Comparison of ENCODE assay signal across 15 cellular contexts in the genomic region with DNA sequence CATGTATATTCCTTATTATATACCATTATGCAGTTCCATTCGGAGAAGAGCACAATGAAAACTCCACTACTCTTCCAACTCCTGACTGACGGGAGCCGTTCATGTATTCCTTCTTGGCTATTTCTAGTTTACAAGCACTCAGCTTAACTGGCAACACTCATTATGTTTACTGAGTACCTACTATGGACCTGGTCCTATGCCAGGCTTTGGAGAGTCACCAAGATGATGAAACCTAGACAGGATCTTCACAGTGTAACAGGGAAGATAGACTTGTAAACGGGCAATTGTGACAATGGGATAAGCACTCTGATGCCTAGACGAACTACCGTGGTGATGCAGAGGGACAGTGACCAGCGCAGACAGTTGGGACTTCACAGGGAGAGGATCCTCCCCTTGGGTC.
"Had no signal": no experiment of that assay in that cellular context is flagged by ENCODE, and none has a peak within 500 bp of the region (broad histone marks: within the 10 kb centered on the region; RNA-seq: fewer than 3 reads in every experiment).

No MANE protein-coding gene starts in this region.

- H3K4me3 Mint-ChIP-seq: activated CD4-positive, alpha-beta T cell treated with anti-CD3 and anti-CD28 coated beads for 36 hours; activated CD8-positive, alpha-beta T cell treated with anti-CD3 and anti-CD28 coated beads, Interleukin-2, amount 10 ng/mL, durations not matched to agents 7 days and 5 days; activated naive CD4-positive, alpha-beta T cell treated with anti-CD3 and anti-CD28 coated beads, Interleukin-2, amount 10 ng/mL, durations not matched to agents 7 days and 5 days; naive B cell had no signal

- H3K9me3 Mint-ChIP-seq: activated naive CD4-positive, alpha-beta T cell treated with anti-CD3 and anti-CD28 coated beads, Interleukin-2, amount 10 ng/mL, durations not matched to agents 7 days and 5 days; naive B cell had no signal

- H3K27me3 Mint-ChIP-seq: activated CD4-positive, alpha-beta T cell treated with anti-CD3 and anti-CD28 coated beads for 36 hours; activated naive CD4-positive, alpha-beta T cell treated with anti-CD3 and anti-CD28 coated beads, Interleukin-2, amount 10 ng/mL, durations not matched to agents 7 days and 5 days; naive B cell had no signal

- H3K27me3 ChIP-seq: gastrocnemius medialis, sigmoid colon, testis had no signal

- DNase-seq: activated CD4-positive, alpha-beta T cell treated with anti-CD3 and anti-CD28 coated beads for 36 hours; activated CD8-positive, alpha-beta T cell treated with anti-CD3 and anti-CD28 coated beads, Interleukin-2, amount 10 ng/mL, durations not matched to agents 7 days and 5 days; activated naive CD4-positive, alpha-beta T cell treated with anti-CD3 and anti-CD28 coated beads, Interleukin-2, amount 10 ng/mL, durations not matched to agents 7 days and 5 days; central memory CD4-positive, alpha-beta T cell; cortex of kidney; effector CD8-positive, alpha-beta T cell; gastrocnemius medialis; lower lobe of right lung; naive B cell; occipital lobe; sigmoid colon; stimulated activated CD4-positive, alpha-beta T cell treated with anti-CD3 and anti-CD28 coated beads, Interleukin-12 subunit alpha, Interleukin-12 subunit beta, amount 100 ng/mL, for 4 hours; stimulated activated naive CD8-positive, alpha-beta T cell treated with anti-CD3 and anti-CD28 coated beads, Interleukin-15, Interleukin-2, amounts not matched to agents 100 U/mL and 50 U/mL, for 24 hours; testis had no signal

- H3K4me3 ChIP-seq: gastrocnemius medialis, lower lobe of right lung, sigmoid colon, testis had no signal

- H3K27ac Mint-ChIP-seq: activated CD4-positive, alpha-beta T cell treated with anti-CD3 and anti-CD28 coated beads for 36 hours; activated naive CD4-positive, alpha-beta T cell treated with anti-CD3 and anti-CD28 coated beads, Interleukin-2, amount 10 ng/mL, durations not matched to agents 7 days and 5 days had no signal

- H3K36me3 ChIP-seq: gastrocnemius medialis had no signal

- H3K9me3 ChIP-seq: gastrocnemius medialis, lower lobe of right lung, sigmoid colon, testis had no signal

- H3K27ac ChIP-seq: epithelial cell of prostate, lower lobe of right lung had no signal

- ATAC-seq: activated CD8-positive, alpha-beta T cell treated with anti-CD3 and anti-CD28 coated beads, Interleukin-2, amount 10 ng/mL, durations not matched to agents 7 days and 5 days had no signal
